1 cellular context compared by ENCODE assay signal in the genomic region with DNA sequence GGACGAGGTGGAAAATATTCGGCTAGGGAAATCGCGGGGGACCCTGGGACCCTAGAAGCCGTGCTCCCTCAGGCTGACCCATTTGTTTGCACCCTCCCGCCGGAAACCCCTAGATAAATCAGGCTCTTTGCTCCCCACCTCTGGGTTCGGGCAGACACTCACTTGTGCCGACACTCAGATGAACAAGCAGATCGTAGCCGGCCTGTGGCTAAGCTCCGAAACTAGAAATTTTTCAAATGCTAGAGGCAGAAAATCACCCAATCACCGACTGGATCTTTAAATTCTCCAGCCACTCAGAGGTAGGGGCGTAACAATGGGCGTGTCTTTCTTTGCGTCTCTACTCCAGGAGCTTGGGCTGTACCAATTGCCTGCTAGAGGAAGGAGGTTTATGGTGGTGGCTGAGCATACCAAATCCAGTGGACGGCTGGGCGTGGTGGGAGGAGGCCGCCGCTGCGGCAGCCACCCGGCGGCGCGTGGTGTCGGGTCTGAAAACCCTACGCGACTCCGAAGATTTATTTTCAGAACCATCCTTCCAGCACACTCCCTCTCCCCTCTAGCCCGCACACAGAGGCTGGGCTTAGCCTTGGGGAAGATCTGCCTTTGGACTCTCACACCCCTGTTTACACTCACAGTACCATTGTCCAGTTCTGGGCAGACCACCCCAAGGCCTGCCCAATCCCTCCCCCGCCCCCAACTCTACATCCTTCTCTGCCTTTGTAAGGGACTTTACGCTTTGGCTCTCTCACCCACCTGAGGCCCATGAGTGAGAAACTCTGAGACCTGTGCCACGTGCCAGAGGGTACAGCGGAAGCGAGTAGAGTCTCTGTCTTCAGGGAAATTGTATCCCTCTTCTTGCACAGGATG.
TF ChIP-seq lines count a peak whose summit lies in the region.

A gene with protein sequence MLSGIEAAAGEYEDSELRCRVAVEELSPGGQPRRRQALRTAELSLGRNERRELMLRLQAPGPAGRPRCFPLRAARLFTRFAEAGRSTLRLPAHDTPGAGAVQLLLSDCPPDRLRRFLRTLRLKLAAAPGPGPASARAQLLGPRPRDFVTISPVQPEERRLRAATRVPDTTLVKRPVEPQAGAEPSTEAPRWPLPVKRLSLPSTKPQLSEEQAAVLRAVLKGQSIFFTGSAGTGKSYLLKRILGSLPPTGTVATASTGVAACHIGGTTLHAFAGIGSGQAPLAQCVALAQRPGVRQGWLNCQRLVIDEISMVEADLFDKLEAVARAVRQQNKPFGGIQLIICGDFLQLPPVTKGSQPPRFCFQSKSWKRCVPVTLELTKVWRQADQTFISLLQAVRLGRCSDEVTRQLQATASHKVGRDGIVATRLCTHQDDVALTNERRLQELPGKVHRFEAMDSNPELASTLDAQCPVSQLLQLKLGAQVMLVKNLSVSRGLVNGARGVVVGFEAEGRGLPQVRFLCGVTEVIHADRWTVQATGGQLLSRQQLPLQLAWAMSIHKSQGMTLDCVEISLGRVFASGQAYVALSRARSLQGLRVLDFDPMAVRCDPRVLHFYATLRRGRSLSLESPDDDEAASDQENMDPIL (minus strand): TSS at position 217 of the 864 bp plus-strand sequence. CDS start 1,312 bp downstream, outside the sequence.

TF ChIP-seq in HepG2, 621 proteins besides CTCF, POLR2A, EP300 and RAD21 (continued from another document and continues in another):
- peak; percentile 48; the same call in 1 of the 2 replicates for TF ChIP-seq ZBTB4 (CRISPR knock-in tag; IDR thresholded peaks at IDR 0.05; ENCODE audit: borderline replicate concordance)
- TF ChIP-seq, protein P1, sequence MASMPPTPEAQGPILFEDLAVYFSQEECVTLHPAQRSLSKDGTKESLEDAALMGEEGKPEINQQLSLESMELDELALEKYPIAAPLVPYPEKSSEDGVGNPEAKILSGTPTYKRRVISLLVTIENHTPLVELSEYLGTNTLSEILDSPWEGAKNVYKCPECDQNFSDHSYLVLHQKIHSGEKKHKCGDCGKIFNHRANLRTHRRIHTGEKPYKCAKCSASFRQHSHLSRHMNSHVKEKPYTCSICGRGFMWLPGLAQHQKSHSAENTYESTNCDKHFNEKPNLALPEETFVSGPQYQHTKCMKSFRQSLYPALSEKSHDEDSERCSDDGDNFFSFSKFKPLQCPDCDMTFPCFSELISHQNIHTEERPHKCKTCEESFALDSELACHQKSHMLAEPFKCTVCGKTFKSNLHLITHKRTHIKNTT (CRISPR knock-in tag; IDR thresholded peaks at IDR 0.05) = no peak
- TF ChIP-seq ATRX (CRISPR knock-in tag; IDR thresholded peaks at IDR 0.05; ENCODE audit: borderline replicate concordance) = no peak
- 0 out of 2 replicates have a peak, but pooled peaks have one; percentile 33 for TF ChIP-seq NFATC3 (CRISPR knock-in tag; IDR thresholded peaks at IDR 0.05)
- no peak for TF ChIP-seq GABPA (IDR thresholded peaks at IDR 0.05; ENCODE audit: low read depth, low read length)
- 0 out of 2 replicates have a peak, but pooled peaks have one; percentile 29 for TF ChIP-seq GABPA (CRISPR knock-in tag; IDR thresholded peaks at IDR 0.05; ENCODE audit: low read depth)
- TF ChIP-seq MXD4 (CRISPR knock-in tag; IDR thresholded peaks at IDR 0.05) = no peak; the same call in none of the 2 replicates
- no peak for TF ChIP-seq ARID2 (CRISPR knock-in tag; IDR thresholded peaks at IDR 0.05; ENCODE audit: borderline replicate concordance)
- peak; percentile 75; the same call in 1 of the 2 replicates for TF ChIP-seq ZNF816 (CRISPR knock-in tag; IDR thresholded peaks at IDR 0.05; ENCODE audit: borderline replicate concordance)
- TF ChIP-seq ZNF550 (CRISPR knock-in tag; IDR thresholded peaks at IDR 0.05; ENCODE audit: borderline replicate concordance) = no peak
- no peak for TF ChIP-seq PAX8 (CRISPR knock-in tag; IDR thresholded peaks at IDR 0.05; ENCODE audit: borderline replicate concordance)
- peak; percentile 64; the same call in 1 of the 2 replicates for TF ChIP-seq ZNF770 (CRISPR knock-in tag; IDR thresholded peaks at IDR 0.05)
- TF ChIP-seq, protein P2, sequence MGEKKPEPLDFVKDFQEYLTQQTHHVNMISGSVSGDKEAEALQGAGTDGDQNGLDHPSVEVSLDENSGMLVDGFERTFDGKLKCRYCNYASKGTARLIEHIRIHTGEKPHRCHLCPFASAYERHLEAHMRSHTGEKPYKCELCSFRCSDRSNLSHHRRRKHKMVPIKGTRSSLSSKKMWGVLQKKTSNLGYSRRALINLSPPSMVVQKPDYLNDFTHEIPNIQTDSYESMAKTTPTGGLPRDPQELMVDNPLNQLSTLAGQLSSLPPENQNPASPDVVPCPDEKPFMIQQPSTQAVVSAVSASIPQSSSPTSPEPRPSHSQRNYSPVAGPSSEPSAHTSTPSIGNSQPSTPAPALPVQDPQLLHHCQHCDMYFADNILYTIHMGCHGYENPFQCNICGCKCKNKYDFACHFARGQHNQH (CRISPR knock-in tag; IDR thresholded peaks at IDR 0.05) = peak; percentile 79
- TF ChIP-seq, protein P3, sequence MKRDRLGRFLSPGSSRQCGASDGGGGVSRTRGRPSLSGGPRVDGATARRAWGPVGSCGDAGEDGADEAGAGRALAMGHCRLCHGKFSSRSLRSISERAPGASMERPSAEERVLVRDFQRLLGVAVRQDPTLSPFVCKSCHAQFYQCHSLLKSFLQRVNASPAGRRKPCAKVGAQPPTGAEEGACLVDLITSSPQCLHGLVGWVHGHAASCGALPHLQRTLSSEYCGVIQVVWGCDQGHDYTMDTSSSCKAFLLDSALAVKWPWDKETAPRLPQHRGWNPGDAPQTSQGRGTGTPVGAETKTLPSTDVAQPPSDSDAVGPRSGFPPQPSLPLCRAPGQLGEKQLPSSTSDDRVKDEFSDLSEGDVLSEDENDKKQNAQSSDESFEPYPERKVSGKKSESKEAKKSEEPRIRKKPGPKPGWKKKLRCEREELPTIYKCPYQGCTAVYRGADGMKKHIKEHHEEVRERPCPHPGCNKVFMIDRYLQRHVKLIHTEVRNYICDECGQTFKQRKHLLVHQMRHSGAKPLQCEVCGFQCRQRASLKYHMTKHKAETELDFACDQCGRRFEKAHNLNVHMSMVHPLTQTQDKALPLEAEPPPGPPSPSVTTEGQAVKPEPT (CRISPR knock-in tag; IDR thresholded peaks at IDR 0.05; ENCODE audit: low read depth) = no peak
- no peak for TF ChIP-seq DPF2 (CRISPR knock-in tag; IDR thresholded peaks at IDR 0.05; ENCODE audit: borderline replicate concordance, low read depth)
- TF ChIP-seq, protein P4, sequence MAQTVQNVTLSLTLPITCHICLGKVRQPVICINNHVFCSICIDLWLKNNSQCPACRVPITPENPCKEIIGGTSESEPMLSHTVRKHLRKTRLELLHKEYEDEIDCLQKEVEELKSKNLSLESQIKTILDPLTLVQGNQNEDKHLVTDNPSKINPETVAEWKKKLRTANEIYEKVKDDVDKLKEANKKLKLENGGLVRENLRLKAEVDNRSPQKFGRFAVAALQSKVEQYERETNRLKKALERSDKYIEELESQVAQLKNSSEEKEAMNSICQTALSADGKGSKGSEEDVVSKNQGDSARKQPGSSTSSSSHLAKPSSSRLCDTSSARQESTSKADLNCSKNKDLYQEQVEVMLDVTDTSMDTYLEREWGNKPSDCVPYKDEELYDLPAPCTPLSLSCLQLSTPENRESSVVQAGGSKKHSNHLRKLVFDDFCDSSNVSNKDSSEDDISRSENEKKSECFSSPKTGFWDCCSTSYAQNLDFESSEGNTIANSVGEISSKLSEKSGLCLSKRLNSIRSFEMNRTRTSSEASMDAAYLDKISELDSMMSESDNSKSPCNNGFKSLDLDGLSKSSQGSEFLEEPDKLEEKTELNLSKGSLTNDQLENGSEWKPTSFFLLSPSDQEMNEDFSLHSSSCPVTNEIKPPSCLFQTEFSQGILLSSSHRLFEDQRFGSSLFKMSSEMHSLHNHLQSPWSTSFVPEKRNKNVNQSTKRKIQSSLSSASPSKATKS (CRISPR knock-in tag; IDR thresholded peaks at IDR 0.05) = no peak
- no peak for TF ChIP-seq FOXA1 (IDR thresholded peaks at IDR 0.05)
- peak; percentile 87 for TF ChIP-seq FOXA1 (CRISPR knock-in tag; IDR thresholded peaks at IDR 0.05)
- TF ChIP-seq ZNF460 (CRISPR knock-in tag; IDR thresholded peaks at IDR 0.05; ENCODE audit: borderline replicate concordance) = no peak; the same call in 1 of the 2 replicates
- no peak for TF ChIP-seq MXI1 (IDR thresholded peaks at IDR 0.05; ENCODE audit: borderline replicate concordance, low read depth, low read length)
- no peak for TF ChIP-seq ZNF652 (CRISPR knock-in tag; IDR thresholded peaks at IDR 0.05; ENCODE audit: borderline replicate concordance, low read depth)
- no peak for TF ChIP-seq ZNF749 (CRISPR knock-in tag; IDR thresholded peaks at IDR 0.05; ENCODE audit: borderline replicate concordance)
- TF ChIP-seq CBFB (CRISPR knock-in tag; IDR thresholded peaks at IDR 0.05) = no peak
- TF ChIP-seq ZSCAN30 (CRISPR knock-in tag; IDR thresholded peaks at IDR 0.05) = no peak
- no peak; the same call in 1 of the 2 replicates for TF ChIP-seq ZBTB43 (CRISPR knock-in tag; conservative IDR thresholded peaks at IDR 0.05)
- TF ChIP-seq HDAC6 (IDR thresholded peaks at IDR 0.05; ENCODE audit: low read depth, low read length) = no peak
- peak; percentile 68; the same call in 1 of the 2 replicates for TF ChIP-seq ZNF724P (CRISPR knock-in tag; IDR thresholded peaks at IDR 0.05; ENCODE audit: borderline replicate concordance)
- no peak for TF ChIP-seq ZFP37 (CRISPR knock-in tag; IDR thresholded peaks at IDR 0.05; ENCODE audit: borderline replicate concordance)
- TF ChIP-seq THAP9 (CRISPR knock-in tag; IDR thresholded peaks at IDR 0.05; ENCODE audit: borderline replicate concordance) = no peak; the same call in 1 of the 2 replicates
- no peak for TF ChIP-seq ZFAT (CRISPR knock-in tag; conservative IDR thresholded peaks at IDR 0.05)
- TF ChIP-seq ZBTB42 (CRISPR knock-in tag; IDR thresholded peaks at IDR 0.05) = no peak
- TF ChIP-seq MZF1 (CRISPR knock-in tag; IDR thresholded peaks at IDR 0.05; ENCODE audit: borderline replicate concordance) = no peak
